In the genomic region with DNA sequence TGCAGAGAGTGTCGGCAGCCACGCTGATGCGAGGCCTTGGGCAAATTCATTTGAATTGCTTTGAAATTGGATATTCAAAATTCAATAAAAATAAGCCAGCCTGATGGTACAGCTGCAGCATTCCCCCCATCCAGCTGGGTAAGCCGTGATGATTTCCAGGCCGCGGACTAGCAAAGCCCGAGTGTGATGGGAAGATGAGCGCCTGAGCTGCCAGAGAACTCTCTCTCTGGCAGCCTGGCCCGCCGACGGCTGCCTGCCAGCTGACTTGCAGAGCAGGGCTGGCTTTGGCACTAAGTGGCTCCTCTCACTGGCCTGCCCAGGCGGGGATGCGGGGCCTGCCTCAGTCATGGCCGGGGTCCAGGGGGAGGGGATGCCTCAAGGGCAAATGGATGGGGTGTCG, we compare ENCODE assay signal across 12 cellular contexts.
A peak's percentile ranks its signal among the peaks of the same experiment; 100 is the strongest.
DNase-seq lines count a peak whose midpoint lies in the region; ATAC-seq and TF ChIP-seq lines count a peak whose summit lies in the region.
"Had no signal": no experiment of that assay in that cellular context is flagged by ENCODE, and none has a peak within 500 bp of the region (broad histone marks: within the 10 kb centered on the region; RNA-seq: fewer than 3 reads in every experiment).

No MANE protein-coding gene starts in this region.

- WGBS in heart right ventricle, 2 donors, result 46 to 60% methylated on average over 15 of the region's 15 CpGs

- H3K27ac ChIP-seq in heart right ventricle, result peak overlapping the region in 9 of 10 donors; percentile 29 to 69 (median 63)

- peaks cover 0 to 74% (median 39%) of the 10 kb centered on the region in 9 donors for H3K4me1 ChIP-seq in heart right ventricle

- no peak for TF ChIP-seq CTCF in heart right ventricle (IDR thresholded peaks at IDR 0.05)

- H3K36me3 ChIP-seq in heart right ventricle, result no peaks in the 10 kb centered on the region

- intact Hi-C loops in heart right ventricle (cut with DNase I), result loop anchor here in 7 of 10 donors (5.0 to 10.0 kb wide), 4 partner anchors 86 to 301 kb away; no protein-coding TSS in a partner anchor

- H3K4me3 ChIP-seq in heart right ventricle, result no peak overlapping the region

- DNase-seq in COR-L47 (lab: John Stamatoyannopoulos, UW) (peak; percentile 27), SK-N-DZ (ENCODE audit: low spot score) (peak; percentile 81), heart right ventricle (peak; percentile 70 to 77), occipital lobe (lab: John Stamatoyannopoulos, UW) (peak; percentile 54), NCI-H2029 (lab: John Stamatoyannopoulos, UW) (no peak), islet precursor cell (no peak)
- DNase-seq: activated naive CD4-positive, alpha-beta T cell treated with Interleukin-2 at 50 U/mL for 16 hours; SIG-M5; stimulated activated naive CD4-positive, alpha-beta T cell treated with Interleukin-2 at 50 U/mL for 16 hours had no signal

- no peaks in the 10 kb centered on the region for H3K9me3 ChIP-seq in heart right ventricle

- ATAC-seq in heart right ventricle, result peak; percentile 78 to 94 (median 89)
- ATAC-seq in GM21786 (IDR thresholded peaks at IDR 0.05; ENCODE audit: unreplicated experiment), result no peak
- no peak for ATAC-seq in HG02938 (IDR thresholded peaks at IDR 0.05; ENCODE audit: unreplicated experiment)
- ATAC-seq: HCT116 had no signal

- peaks cover 0 to 11% (median 0%) of the 10 kb centered on the region in 7 donors for H3K27me3 ChIP-seq in heart right ventricle

Comparison
In these comparisons a context has a peak if more than half of its experiments do, and no peak if none do; other contexts are left out.
1. DNase-seq: peak in COR-L47 (single experiment), SK-N-DZ (single experiment), heart right ventricle (2 of 2) and occipital lobe (single experiment); none in NCI-H2029 (single experiment) and islet precursor cell (single experiment).
2. ATAC-seq: peak in heart right ventricle (8 of 8); none in GM21786 (single experiment) and HG02938 (single experiment).